Comparison of ENCODE assay signal across 30 cellular contexts in genomic region chr14:98233656-98234055, GRCh38.
DNase-seq lines count a peak whose midpoint lies in the region; ATAC-seq, FAIRE-seq and TF ChIP-seq lines count a peak whose summit lies in the region.
"Had no signal": no experiment of that assay in that cellular context is flagged by ENCODE, and none has a peak within 500 bp of the region (broad histone marks: within the 10 kb centered on the region; RNA-seq: fewer than 3 reads in every experiment).

No MANE protein-coding gene starts in this region.

- H3K27ac ChIP-seq in astrocyte (ENCODE audit: low read depth, low read length) (no peak overlapping the region), foreskin keratinocyte (peak overlapping the region; percentile 77), smooth muscle cell (ENCODE audit: low read depth) (peak overlapping the region; percentile 61), osteoblast (ENCODE audit: low read depth, low read length) (no peak overlapping the region)
- H3K27ac ChIP-seq: ascending aorta, BLaER1, HL-60, KMS-11, parathyroid adenoma, thoracic aorta had no signal

- intact Hi-C loops in posterior vena cava (cut with DNase I): no loop called here

- no peaks in the 10 kb centered on the region for H3K36me3 ChIP-seq in astrocyte (ENCODE audit: insufficient read depth, low read length)
- H3K36me3 ChIP-seq in smooth muscle cell (ENCODE audit: low read depth): no peaks in the 10 kb centered on the region
- no peaks in the 10 kb centered on the region for H3K36me3 ChIP-seq in osteoblast (ENCODE audit: insufficient read depth, low read length)
- H3K36me3 ChIP-seq: ascending aorta, BLaER1, thoracic aorta had no signal

- no peaks in the 10 kb centered on the region for H3K9me3 Mint-ChIP-seq in activated naive CD8-positive, alpha-beta T cell (ENCODE audit: low read depth)
- peaks cover 4% of the 10 kb centered on the region for H3K9me3 Mint-ChIP-seq in activated naive CD8-positive, alpha-beta T cell treated with anti-CD3 and anti-CD28 coated beads for 36 hours
- H3K9me3 Mint-ChIP-seq in astrocyte (ENCODE audit: unreplicated experiment): peaks cover 12% of the 10 kb centered on the region
- H3K9me3 Mint-ChIP-seq: effector memory CD8-positive, alpha-beta T cell had no signal

- H3F3A ChIP-seq in smooth muscle cell (ENCODE audit: low read depth): no peaks in the 10 kb centered on the region

- 73% methylated on average over 6 of the region's 6 CpGs for WGBS in smooth muscle cell (ENCODE audit: low lambda C conversion rate)

- peaks cover 68% of the 10 kb centered on the region for H3K4me1 Mint-ChIP-seq in activated naive CD8-positive, alpha-beta T cell (ENCODE audit: low read depth)
- peaks cover 48% of the 10 kb centered on the region for H3K4me1 Mint-ChIP-seq in activated naive CD8-positive, alpha-beta T cell treated with anti-CD3 and anti-CD28 coated beads for 36 hours
- H3K4me1 Mint-ChIP-seq in astrocyte (ENCODE audit: low read depth, unreplicated experiment): peaks cover 11% of the 10 kb centered on the region

- H3K27ac Mint-ChIP-seq in activated naive CD8-positive, alpha-beta T cell: peak overlapping the region; percentile 51
- H3K27ac Mint-ChIP-seq in activated naive CD8-positive, alpha-beta T cell treated with anti-CD3 and anti-CD28 coated beads for 36 hours: no peak overlapping the region
- peak overlapping the region; percentile 88 for H3K27ac Mint-ChIP-seq in astrocyte (ENCODE audit: unreplicated experiment)
- H3K27ac Mint-ChIP-seq: effector memory CD8-positive, alpha-beta T cell; nephron progenitor cell; stimulated activated naive CD8-positive, alpha-beta T cell treated with anti-CD3 and anti-CD28 coated beads, Interleukin-15, Interleukin-2, amounts not matched to agents 100 ng/mL and 50 ng/mL, for 24 hours had no signal

- TF ChIP-seq CTCF in astrocyte (IDR thresholded peaks at IDR 0.05; ENCODE audit: insufficient read depth, low read depth, low read length) (no peak), foreskin keratinocyte (conservative IDR thresholded peaks at IDR 0.05) (no peak), smooth muscle cell (IDR thresholded peaks at IDR 0.05; ENCODE audit: borderline replicate concordance, insufficient read depth, poor library complexity, severe bottlenecking) (no peak), osteoblast (IDR thresholded peaks at IDR 0.05; ENCODE audit: extremely low read depth, low read depth, low read length) (no peak)

- DNase-seq in activated naive CD8-positive, alpha-beta T cell treated with anti-CD3 and anti-CD28 coated beads for 36 hours: no peak
- no peak for DNase-seq in astrocyte (ENCODE audit: low read depth)
- DNase-seq in foreskin keratinocyte: peak; percentile 39 to 54
- no peak for DNase-seq in smooth muscle cell (lab: John Stamatoyannopoulos, UW; ENCODE audit: unreplicated experiment)
- no peak for DNase-seq in posterior vena cava (ENCODE audit: low spot score)
- DNase-seq in COLO829 (ENCODE audit: low spot score): no peak
- DNase-seq in osteoblast (ENCODE audit: insufficient read length, low spot score, missing footprints): no peak
- DNase-seq: activated CD4-positive, CD25-positive, alpha-beta regulatory T cell treated with anti-CD3 and anti-CD28 coated beads, Interleukin-2, amount 50 U/mL, for 72 hours; activated naive CD4-positive, alpha-beta T cell treated with Interleukin-2 at 50 U/mL for 16 hours; central memory CD4-positive, alpha-beta T cell; cortex of kidney; effector memory CD8-positive, alpha-beta T cell; H9; NCI-H1930; NCI-H226; NCI-H69; nephron progenitor cell; right cardiac atrium; SHP77 had no signal

- H3K4me3 ChIP-seq in astrocyte (ENCODE audit: insufficient read depth, low read depth, low read length) (peak overlapping the region; percentile 3), smooth muscle cell (no peak overlapping the region), osteoblast (ENCODE audit: insufficient read depth, low read length) (no peak overlapping the region)
- H3K4me3 ChIP-seq: ascending aorta, BLaER1, lung, thoracic aorta had no signal

- H3K4me2 ChIP-seq in astrocyte (ENCODE audit: low read length) (peak overlapping the region; percentile 74), smooth muscle cell (peak overlapping the region; percentile 17), osteoblast (ENCODE audit: insufficient read depth, low read length) (no peak overlapping the region)
- H3K4me2 ChIP-seq: BLaER1, KMS-11 had no signal

- peaks cover 7% of the 10 kb centered on the region for H3K36me3 Mint-ChIP-seq in activated naive CD8-positive, alpha-beta T cell
- peaks cover 7% of the 10 kb centered on the region for H3K36me3 Mint-ChIP-seq in activated naive CD8-positive, alpha-beta T cell treated with anti-CD3 and anti-CD28 coated beads for 36 hours
- H3K36me3 Mint-ChIP-seq in astrocyte (ENCODE audit: low read depth, unreplicated experiment): no peaks in the 10 kb centered on the region

- no peak for FAIRE-seq in astrocyte (lab: Jason Lieb, UNC)
- FAIRE-seq: frontal cortex, GM12892 had no signal

- H4K20me1 ChIP-seq in astrocyte (ENCODE audit: insufficient read depth, low read length) (no peaks in the 10 kb centered on the region), smooth muscle cell (ENCODE audit: low read depth) (no peaks in the 10 kb centered on the region), osteoblast (ENCODE audit: insufficient read depth, low read length) (no peaks in the 10 kb centered on the region)
- H4K20me1 ChIP-seq: BLaER1 had no signal

- peak; percentile 39 for ATAC-seq in foreskin keratinocyte
- ATAC-seq: effector memory CD8-positive, alpha-beta T cell; right cardiac atrium had no signal

- H3K4me1 ChIP-seq in astrocyte (ENCODE audit: insufficient read depth, low read length): peaks cover 6% of the 10 kb centered on the region
- H3K4me1 ChIP-seq in foreskin keratinocyte: peaks cover 10% of the 10 kb centered on the region
- peaks cover 8% of the 10 kb centered on the region for H3K4me1 ChIP-seq in smooth muscle cell (ENCODE audit: low read depth)
- no peaks in the 10 kb centered on the region for H3K4me1 ChIP-seq in osteoblast (ENCODE audit: insufficient read depth, low read length)
- H3K4me1 ChIP-seq: ascending aorta, BLaER1, parathyroid adenoma had no signal

- H3K4me3 Mint-ChIP-seq in activated naive CD8-positive, alpha-beta T cell: no peak overlapping the region
- H3K4me3 Mint-ChIP-seq in activated naive CD8-positive, alpha-beta T cell treated with anti-CD3 and anti-CD28 coated beads for 36 hours: no peak overlapping the region
- no peak overlapping the region for H3K4me3 Mint-ChIP-seq in astrocyte (ENCODE audit: unreplicated experiment)
- H3K4me3 Mint-ChIP-seq: effector memory CD8-positive, alpha-beta T cell; H9; nephron progenitor cell; stimulated activated naive CD8-positive, alpha-beta T cell treated with anti-CD3 and anti-CD28 coated beads, Interleukin-15, Interleukin-2, amounts not matched to agents 100 ng/mL and 50 ng/mL, for 24 hours had no signal

- H3K9ac ChIP-seq in astrocyte (ENCODE audit: low read length): peak overlapping the region; percentile 3
- peak overlapping the region; percentile 20 for H3K9ac ChIP-seq in smooth muscle cell (ENCODE audit: low read depth)
- H3K9ac ChIP-seq: BLaER1, KMS-11, parathyroid adenoma had no signal

- H3K27me3 ChIP-seq in astrocyte (ENCODE audit: insufficient read depth, low read length) (no peaks in the 10 kb centered on the region), foreskin keratinocyte (no peaks in the 10 kb centered on the region), smooth muscle cell (ENCODE audit: low read depth) (no peaks in the 10 kb centered on the region), osteoblast (ENCODE audit: insufficient read depth, low read length) (no peaks in the 10 kb centered on the region)
- H3K27me3 ChIP-seq: ascending aorta, BLaER1 had no signal

- H2AFZ ChIP-seq in astrocyte (ENCODE audit: low read depth, low read length) (peak overlapping the region; percentile 52), smooth muscle cell (ENCODE audit: low read depth) (peak overlapping the region; percentile 83), osteoblast (ENCODE audit: low read length) (no peak overlapping the region)
- H2AFZ ChIP-seq: parathyroid adenoma had no signal

- H3K79me2 ChIP-seq in astrocyte (ENCODE audit: insufficient read depth, low read length) (no peaks in the 10 kb centered on the region), smooth muscle cell (ENCODE audit: low read depth) (no peaks in the 10 kb centered on the region), osteoblast (ENCODE audit: insufficient read depth, low read length) (no peaks in the 10 kb centered on the region)
- H3K79me2 ChIP-seq: parathyroid adenoma had no signal

- no peaks in the 10 kb centered on the region for H3K9me3 ChIP-seq in astrocyte (ENCODE audit: insufficient read depth, low read depth, low read length)
- no peaks in the 10 kb centered on the region for H3K9me3 ChIP-seq in smooth muscle cell (replicated peaks; ENCODE audit: low read depth)
- peaks cover 2% of the 10 kb centered on the region for H3K9me3 ChIP-seq in osteoblast (ENCODE audit: low read depth, low read length)
- H3K9me3 ChIP-seq: ascending aorta, BLaER1, thoracic aorta had no signal

- no peaks in the 10 kb centered on the region for H3K27me3 Mint-ChIP-seq in activated naive CD8-positive, alpha-beta T cell
- H3K27me3 Mint-ChIP-seq in activated naive CD8-positive, alpha-beta T cell treated with anti-CD3 and anti-CD28 coated beads for 36 hours: no peaks in the 10 kb centered on the region
- peaks cover 5% of the 10 kb centered on the region for H3K27me3 Mint-ChIP-seq in astrocyte (ENCODE audit: low read depth, unreplicated experiment)
- H3K27me3 Mint-ChIP-seq: effector memory CD8-positive, alpha-beta T cell; stimulated activated naive CD8-positive, alpha-beta T cell treated with anti-CD3 and anti-CD28 coated beads, Interleukin-15, Interleukin-2, amounts not matched to agents 100 ng/mL and 50 ng/mL, for 24 hours had no signal

Comparison
In these comparisons a context has a peak if more than half of its experiments do, and no peak if none do; other contexts are left out.
1. DNase-seq: peak in foreskin keratinocyte (2 of 2); none in activated naive CD8-positive, alpha-beta T cell treated with anti-CD3 and anti-CD28 coated beads for 36 hours (single experiment), astrocyte (single experiment), smooth muscle cell (single experiment), posterior vena cava (single experiment), COLO829 (single experiment) and osteoblast (single experiment).
2. H3K27ac ChIP-seq: peak in foreskin keratinocyte (single experiment) and smooth muscle cell (single experiment); none in astrocyte (single experiment) and osteoblast (single experiment).